ENCODE assay signal across 17 cellular contexts in the genomic region with DNA sequence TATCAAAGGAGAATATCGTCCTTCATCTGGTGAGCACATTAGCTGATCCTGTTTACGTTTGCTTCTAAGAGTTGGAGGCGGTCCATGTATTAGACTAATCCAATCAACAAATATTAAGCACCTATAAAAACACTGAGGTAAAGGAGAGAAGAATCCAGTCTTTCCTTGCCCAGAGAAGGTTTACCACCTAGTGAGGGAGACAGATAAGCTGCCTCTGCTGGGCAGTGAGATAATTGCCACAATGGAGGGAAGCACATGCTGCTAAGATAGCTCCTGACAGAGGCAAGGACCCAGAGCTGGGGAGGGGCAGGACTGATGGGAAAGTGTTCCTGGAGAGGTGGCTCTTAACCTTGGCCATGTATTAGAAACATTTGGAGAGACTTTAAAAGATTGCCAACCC. TPM values are rescaled to one million over a fixed set of nuclear protein-coding genes. Genes with fewer than 3 reads are reported as not detected.
DNase-seq lines count a peak whose midpoint lies in the region; ATAC-seq and TF ChIP-seq lines count a peak whose summit lies in the region.
"Had no signal": no experiment of that assay in that cellular context is flagged by ENCODE, and none has a peak within 500 bp of the region (broad histone marks: within the 10 kb centered on the region; RNA-seq: fewer than 3 reads in every experiment).

No MANE protein-coding gene starts in this region.

- DNase-seq in SK-N-SH (no peak), HuH-7 (ENCODE audit: low spot score) (peak; percentile 7), WERI-Rb-1 (peak; percentile 33), neural progenitor cell (ENCODE audit: low spot score) (no peak), SIG-M5 (lab: John Stamatoyannopoulos, UW) (no peak)
- DNase-seq in effector memory CD8-positive, alpha-beta T cell: no peak
- DNase-seq: activated CD4-positive, alpha-beta T cell treated with anti-CD3 and anti-CD28 coated beads for 4 hours; activated naive CD8-positive, alpha-beta T cell treated with anti-CD3 and anti-CD28 coated beads, Interleukin-2, amount 10 ng/mL, durations not matched to agents 7 days and 5 days; activated T-cell treated with anti-CD3 and anti-CD28 coated beads, Interleukin-2, amount 50 U/mL, for 1 hour; GOT3; NCI-H2029 treated with DMSO at 0.1 percent for 48 hours; ovary; substantia nigra; T-cell had no signal

- H3K4me2 ChIP-seq in SK-N-SH: no peak overlapping the region
- no peak overlapping the region for H3K4me2 ChIP-seq in neural progenitor cell

- peaks cover 6% of the 10 kb centered on the region for H3K27me3 Mint-ChIP-seq in neural progenitor cell (ENCODE audit: insufficient read depth, low read depth)
- H3K27me3 Mint-ChIP-seq in effector memory CD8-positive, alpha-beta T cell: peaks cover 0 to 4% of the 10 kb centered on the region in 2 donors
- H3K27me3 Mint-ChIP-seq: activated naive CD8-positive, alpha-beta T cell treated with anti-CD3 and anti-CD28 coated beads, Interleukin-2, amount 10 ng/mL, durations not matched to agents 7 days and 5 days; T-cell had no signal

- H3K79me2 ChIP-seq in SK-N-SH (ENCODE audit: insufficient read depth) (no peaks in the 10 kb centered on the region), neural progenitor cell (ENCODE audit: low read depth) (no peaks in the 10 kb centered on the region)

- H4K20me1 ChIP-seq in SK-N-SH (ENCODE audit: insufficient read depth): no peaks in the 10 kb centered on the region
- H4K20me1 ChIP-seq in neural progenitor cell (ENCODE audit: low read depth): no peaks in the 10 kb centered on the region

- H3K9me3 ChIP-seq in SK-N-SH: no peaks in the 10 kb centered on the region
- peaks cover 2% of the 10 kb centered on the region for H3K9me3 ChIP-seq in WERI-Rb-1 (ENCODE audit: severe bottlenecking)
- H3K9me3 ChIP-seq in neural progenitor cell (ENCODE audit: low read depth): peaks cover 5% of the 10 kb centered on the region
- H3K9me3 ChIP-seq: ovary had no signal

- H3K27ac ChIP-seq in SK-N-SH (ENCODE audit: low read depth in 2 of 2, low read length in 1 of 2): no peak overlapping the region
- H3K27ac ChIP-seq in WERI-Rb-1: no peak overlapping the region
- no peak overlapping the region for H3K27ac ChIP-seq in neural progenitor cell
- H3K27ac ChIP-seq: cardiac muscle cell, ovary had no signal

- H3F3A ChIP-seq in SK-N-SH (replicated peaks; ENCODE audit: insufficient read depth): peaks cover 5% of the 10 kb centered on the region
- no peaks in the 10 kb centered on the region for H3F3A ChIP-seq in neural progenitor cell (ENCODE audit: low read depth)

- H3K27me3 ChIP-seq in SK-N-SH (ENCODE audit: insufficient read depth) (no peaks in the 10 kb centered on the region), WERI-Rb-1 (ENCODE audit: insufficient read depth, low read depth, severe bottlenecking) (no peaks in the 10 kb centered on the region), neural progenitor cell (no peaks in the 10 kb centered on the region)
- H3K27me3 ChIP-seq: cardiac muscle cell, ovary had no signal

- CTCF ChIA-PET in SK-N-SH (lab: Yijun Ruan, JAX): interaction anchor here (0.8 to 1.0 kb wide), 2 partner anchors 23 to 50 kb away, joined by 3 read pairs; no protein-coding TSS in a partner anchor

- H3K27ac Mint-ChIP-seq in neural progenitor cell: no peak overlapping the region
- no peak overlapping the region for H3K27ac Mint-ChIP-seq in effector memory CD8-positive, alpha-beta T cell
- H3K27ac Mint-ChIP-seq: activated naive CD8-positive, alpha-beta T cell treated with anti-CD3 and anti-CD28 coated beads, Interleukin-2, amount 10 ng/mL, durations not matched to agents 7 days and 5 days; T-cell had no signal

- H3K4me1 ChIP-seq in SK-N-SH (ENCODE audit: control insufficient read depth in 1 of 2, insufficient read depth in 2 of 2, low read depth in 1 of 2, low read length in 1 of 2) (no peaks in the 10 kb centered on the region; a peak in 1 of 4 replicates), neural progenitor cell (no peaks in the 10 kb centered on the region)

- no peak for TF ChIP-seq EP300 in SK-N-SH (IDR thresholded peaks at IDR 0.05; ENCODE audit: borderline replicate concordance in 1 of 2, low read depth in 1 of 2, low read length in 1 of 2)

- ATAC-seq in SK-N-SH treated with all-trans-retinoic acid at 6 μM for 48 hours: peak; percentile 68; the same call in 1 of the 3 replicates
- ATAC-seq in GM18505 (IDR thresholded peaks at IDR 0.05; ENCODE audit: unreplicated experiment): no peak
- ATAC-seq in effector memory CD8-positive, alpha-beta T cell (replicated peaks): no peak
- ATAC-seq: T-cell had no signal

- H3K4me3 ChIP-seq in SK-N-SH (ENCODE audit: low read depth in 2 of 2, low read length in 1 of 2): no peak overlapping the region
- no peak overlapping the region for H3K4me3 ChIP-seq in WERI-Rb-1 (ENCODE audit: low read depth, low read length)
- no peak overlapping the region for H3K4me3 ChIP-seq in neural progenitor cell
- H3K4me3 ChIP-seq: cardiac muscle cell, ovary had no signal

- H3K9me2 ChIP-seq in SK-N-SH: no peaks in the 10 kb centered on the region

- H3K36me3 ChIP-seq in SK-N-SH (replicated peaks in 1 of 2; ENCODE audit: control insufficient read depth in 1 of 2, insufficient read depth in 2 of 2, low read length in 1 of 2): no peaks in the 10 kb centered on the region
- no peaks in the 10 kb centered on the region for H3K36me3 ChIP-seq in WERI-Rb-1
- no peaks in the 10 kb centered on the region for H3K36me3 ChIP-seq in neural progenitor cell
- H3K36me3 ChIP-seq: cardiac muscle cell, ovary had no signal

- 96% methylated on average over 3 of the region's 3 CpGs for WGBS in SK-N-SH (ENCODE audit: low lambda C conversion rate)

- no peak overlapping the region for H3K9ac ChIP-seq in SK-N-SH
- H3K9ac ChIP-seq in neural progenitor cell: no peak overlapping the region

- TF ChIP-seq POLR2A in GM18505 (IDR thresholded peaks at IDR 0.05; ENCODE audit: borderline replicate concordance, extremely low read depth, insufficient read depth, insufficient read length): no peak

- H3K4me1 Mint-ChIP-seq in neural progenitor cell: no peaks in the 10 kb centered on the region
- H3K4me1 Mint-ChIP-seq in effector memory CD8-positive, alpha-beta T cell (ENCODE audit: low read depth in 2 of 2): no peaks in the 10 kb centered on the region
- H3K4me1 Mint-ChIP-seq: activated naive CD8-positive, alpha-beta T cell treated with anti-CD3 and anti-CD28 coated beads, Interleukin-2, amount 10 ng/mL, durations not matched to agents 7 days and 5 days; T-cell had no signal

- POLR2A ChIA-PET in SK-N-SH (lab: Yijun Ruan, JAX): no interaction called here

- H3K9me3 Mint-ChIP-seq in neural progenitor cell: no peaks in the 10 kb centered on the region
- H3K9me3 Mint-ChIP-seq in effector memory CD8-positive, alpha-beta T cell: no peaks in the 10 kb centered on the region
- H3K9me3 Mint-ChIP-seq: activated naive CD8-positive, alpha-beta T cell treated with anti-CD3 and anti-CD28 coated beads, Interleukin-2, amount 10 ng/mL, durations not matched to agents 7 days and 5 days had no signal

- no peak for TF ChIP-seq RAD21 in SK-N-SH (IDR thresholded peaks at IDR 0.05; ENCODE audit: low read length)

- no peaks in the 10 kb centered on the region for H3K36me3 Mint-ChIP-seq in neural progenitor cell
- peaks cover 5% of the 10 kb centered on the region for H3K36me3 Mint-ChIP-seq in effector memory CD8-positive, alpha-beta T cell (ENCODE audit: insufficient read depth)
- H3K36me3 Mint-ChIP-seq: T-cell had no signal

- no peak overlapping the region for H3K4me3 Mint-ChIP-seq in neural progenitor cell
- H3K4me3 Mint-ChIP-seq in effector memory CD8-positive, alpha-beta T cell: no peak overlapping the region
- H3K4me3 Mint-ChIP-seq: activated naive CD8-positive, alpha-beta T cell treated with anti-CD3 and anti-CD28 coated beads, Interleukin-2, amount 10 ng/mL, durations not matched to agents 7 days and 5 days; T-cell had no signal

- H2AFZ ChIP-seq in SK-N-SH (ENCODE audit: low read depth): no peak overlapping the region
- H2AFZ ChIP-seq in neural progenitor cell (replicated peaks): no peak overlapping the region

- TF ChIP-seq CTCF in SK-N-SH (IDR thresholded peaks at IDR 0.05) (no peak), WERI-Rb-1 (IDR thresholded peaks at IDR 0.05; ENCODE audit: low read depth, low read length) (peak; percentile 54), neural progenitor cell (IDR thresholded peaks at IDR 0.05) (peak; percentile 14)

TF ChIP-seq in SK-N-SH, 30 proteins besides CTCF, POLR2A, EP300 and RAD21:
- no peak for TF ChIP-seq ELF1 (IDR thresholded peaks at IDR 0.05)
- TF ChIP-seq, protein P1, sequence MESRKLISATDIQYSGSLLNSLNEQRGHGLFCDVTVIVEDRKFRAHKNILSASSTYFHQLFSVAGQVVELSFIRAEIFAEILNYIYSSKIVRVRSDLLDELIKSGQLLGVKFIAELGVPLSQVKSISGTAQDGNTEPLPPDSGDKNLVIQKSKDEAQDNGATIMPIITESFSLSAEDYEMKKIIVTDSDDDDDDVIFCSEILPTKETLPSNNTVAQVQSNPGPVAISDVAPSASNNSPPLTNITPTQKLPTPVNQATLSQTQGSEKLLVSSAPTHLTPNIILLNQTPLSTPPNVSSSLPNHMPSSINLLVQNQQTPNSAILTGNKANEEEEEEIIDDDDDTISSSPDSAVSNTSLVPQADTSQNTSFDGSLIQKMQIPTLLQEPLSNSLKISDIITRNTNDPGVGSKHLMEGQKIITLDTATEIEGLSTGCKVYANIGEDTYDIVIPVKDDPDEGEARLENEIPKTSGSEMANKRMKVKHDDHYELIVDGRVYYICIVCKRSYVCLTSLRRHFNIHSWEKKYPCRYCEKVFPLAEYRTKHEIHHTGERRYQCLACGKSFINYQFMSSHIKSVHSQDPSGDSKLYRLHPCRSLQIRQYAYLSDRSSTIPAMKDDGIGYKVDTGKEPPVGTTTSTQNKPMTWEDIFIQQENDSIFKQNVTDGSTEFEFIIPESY (IDR thresholded peaks at IDR 0.05; ENCODE audit: borderline replicate concordance, low read depth): no peak
- TF ChIP-seq RXRA (IDR thresholded peaks at IDR 0.05; ENCODE audit: borderline replicate concordance, low read depth): no peak
- TF ChIP-seq YY1 (IDR thresholded peaks at IDR 0.05; ENCODE audit: low read depth): no peak
- TF ChIP-seq RCOR1 (IDR thresholded peaks at IDR 0.05; ENCODE audit: low read length): no peak
- no peak for TF ChIP-seq GABPA (IDR thresholded peaks at IDR 0.05; ENCODE audit: low read depth)

RNA-seq across cellular contexts. Expression of a gene that starts 36.7 kb away (rescaled TPM):
- 0.06 and 0.08 TPM in 2 replicates for polyA plus RNA-seq in SK-N-SH (2012; rRNA removed)
- 0.01 and 0.03 TPM in 2 replicates for polyA plus RNA-seq in SK-N-SH (2012; cell fraction: cytosol; rRNA removed)
- 0.24 and 1.3 TPM in 2 replicates for polyA plus RNA-seq in SK-N-SH (2012; cell fraction: nucleus; rRNA removed)
- 0.03 and 0.04 TPM in 2 replicates for total RNA-seq in neural progenitor cell (ENCODE audit: low replicate concordance)
- total RNA-seq: activated naive CD8-positive, alpha-beta T cell treated with anti-CD3 and anti-CD28 coated beads, Interleukin-2, amount 10 ng/mL, durations not matched to agents 7 days and 5 days; cardiac muscle cell had no signal

Comparison
In these comparisons a context has a peak if more than half of its experiments do, and no peak if none do; other contexts are left out.
1. DNase-seq: peak in HuH-7 (single experiment) and WERI-Rb-1 (single experiment); none in SK-N-SH (single experiment), neural progenitor cell (single experiment), effector memory CD8-positive, alpha-beta T cell (0 of 3) and SIG-M5 (single experiment).